ENCODE assay signal across 8 cellular contexts in the genomic region with DNA sequence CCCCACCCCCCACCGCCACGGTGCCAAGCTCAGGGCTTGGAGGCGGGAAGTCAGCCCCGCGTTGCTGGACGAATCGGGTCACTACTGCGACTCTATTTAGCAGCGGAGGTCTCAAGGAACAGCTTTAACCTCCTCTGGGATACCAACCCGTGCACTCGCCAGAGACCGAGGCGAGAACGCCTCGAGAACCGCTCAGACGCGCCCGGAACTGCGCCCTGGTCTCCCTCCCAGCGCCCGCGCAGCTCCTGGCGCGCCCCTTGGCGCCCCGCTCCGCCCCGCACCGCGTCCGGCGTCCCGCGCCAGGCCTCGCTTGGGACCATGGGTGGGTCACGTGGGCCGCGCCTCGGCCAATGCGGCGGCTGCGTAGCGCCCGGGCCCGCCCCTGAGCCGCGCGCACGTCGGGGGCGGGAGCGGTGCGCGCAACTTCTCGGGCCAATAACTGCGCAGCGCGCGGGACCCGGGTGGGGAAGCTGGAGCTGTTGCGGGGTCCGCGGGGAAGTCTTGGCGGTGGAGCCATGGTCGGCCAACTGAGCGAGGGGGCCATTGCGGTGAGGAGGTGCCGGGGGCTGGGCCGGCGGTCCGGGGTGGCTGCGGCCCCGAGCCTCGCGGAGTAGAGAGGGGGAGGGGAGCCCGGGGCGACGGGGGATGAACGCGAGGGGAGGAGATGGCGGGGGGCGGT.
DNase-seq lines count a peak whose midpoint lies in the region; ATAC-seq lines count a peak whose summit lies in the region.

A gene (plus strand): TSS at position 427 of the 679 bp plus-strand sequence. CDS start 89 bp downstream, at position 516.
A gene with protein sequence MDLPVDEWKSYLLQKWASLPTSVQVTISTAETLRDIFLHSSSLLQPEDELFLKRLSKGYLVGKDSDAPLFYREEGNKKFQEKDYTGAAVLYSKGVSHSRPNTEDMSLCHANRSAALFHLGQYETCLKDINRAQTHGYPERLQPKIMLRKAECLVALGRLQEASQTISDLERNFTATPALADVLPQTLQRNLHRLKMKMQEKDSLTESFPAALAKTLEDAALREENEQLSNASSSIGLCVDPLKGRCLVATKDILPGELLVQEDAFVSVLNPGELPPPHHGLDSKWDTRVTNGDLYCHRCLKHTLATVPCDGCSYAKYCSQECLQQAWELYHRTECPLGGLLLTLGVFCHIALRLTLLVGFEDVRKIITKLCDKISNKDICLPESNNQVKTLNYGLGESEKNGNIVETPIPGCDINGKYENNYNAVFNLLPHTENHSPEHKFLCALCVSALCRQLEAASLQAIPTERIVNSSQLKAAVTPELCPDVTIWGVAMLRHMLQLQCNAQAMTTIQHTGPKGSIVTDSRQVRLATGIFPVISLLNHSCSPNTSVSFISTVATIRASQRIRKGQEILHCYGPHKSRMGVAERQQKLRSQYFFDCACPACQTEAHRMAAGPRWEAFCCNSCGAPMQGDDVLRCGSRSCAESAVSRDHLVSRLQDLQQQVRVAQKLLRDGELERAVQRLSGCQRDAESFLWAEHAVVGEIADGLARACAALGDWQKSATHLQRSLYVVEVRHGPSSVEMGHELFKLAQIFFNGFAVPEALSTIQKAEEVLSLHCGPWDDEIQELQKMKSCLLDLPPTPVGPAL (minus strand): TSS at position 324 of the 679 bp plus-strand sequence. CDS start 1,908 bp downstream, outside the sequence.

- peak; percentile 68 for ATAC-seq in GM18873 (IDR thresholded peaks at IDR 0.05; ENCODE audit: low FRiP score, unreplicated experiment)
- peak; percentile 80 for ATAC-seq in HG03108 (IDR thresholded peaks at IDR 0.05; ENCODE audit: unreplicated experiment)

- DNase-seq in AG08396 (ENCODE audit: low spot score) (peak; percentile 100), NCI-H446 (lab: John Stamatoyannopoulos, UW) (peak; percentile 79 to 91), cerebellar cortex (ENCODE audit: low spot score) (peak; percentile 84), kidney glomerular epithelial cell (lab: John Stamatoyannopoulos, UW) (peak; percentile 82)
- peak; percentile 77 for DNase-seq in activated CD4-positive, alpha-beta T cell treated with anti-CD3 and anti-CD28 coated beads for 1 hour
- peak; percentile 93 for DNase-seq in stimulated activated CD4-positive, alpha-beta T cell treated with anti-CD3 and anti-CD28 coated beads, Interleukin-15, amount 100 ng/mL, for 24 hours

Comparison
In these comparisons a context has a peak if more than half of its experiments do, and no peak if none do; other contexts are left out.
1. Peak in every context shown above with its lines: DNase-seq and ATAC-seq.